8 cellular contexts compared by ENCODE assay signal in the genomic region with DNA sequence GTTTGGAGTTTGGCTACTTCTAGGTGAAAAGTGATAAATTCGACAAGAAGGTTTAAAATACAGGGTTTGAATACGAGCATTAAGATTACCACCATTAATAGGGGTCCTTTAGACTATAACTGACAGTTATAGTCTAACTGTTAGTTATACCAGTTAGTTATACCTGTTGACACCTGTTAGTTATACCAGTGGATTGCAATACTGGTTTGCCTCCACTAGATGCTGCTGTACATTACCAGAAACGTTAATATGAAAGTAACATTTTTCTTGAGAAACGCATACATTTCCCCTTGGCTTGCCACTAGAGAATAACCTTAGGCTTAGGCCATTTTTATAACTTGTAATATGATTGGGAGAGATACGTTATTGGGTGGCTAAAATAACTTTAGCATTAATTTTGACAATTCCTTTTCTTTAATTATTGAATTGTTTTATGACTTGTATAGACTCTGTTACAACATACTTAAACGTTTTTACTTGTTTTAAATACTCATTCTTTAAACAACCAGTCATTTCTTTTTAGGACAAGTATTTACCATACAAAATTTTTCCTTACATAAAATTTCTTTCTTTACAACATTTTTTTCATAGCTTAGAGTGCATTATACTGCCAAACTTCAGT.
DNase-seq lines count a peak whose midpoint lies in the region; ATAC-seq, FAIRE-seq and TF ChIP-seq lines count a peak whose summit lies in the region.

No MANE protein-coding gene starts in this region.

- no peak overlapping the region for H2BK5ac ChIP-seq in mesendoderm (ENCODE audit: low read length)

- H3K4me2 ChIP-seq in mesendoderm (ENCODE audit: low read length): no peak overlapping the region

- no peak overlapping the region for H3K23ac ChIP-seq in mesendoderm (ENCODE audit: low read length)

- H2BK15ac ChIP-seq in mesendoderm (replicated peaks; ENCODE audit: low read depth): no peak overlapping the region

- ATAC-seq in GM21447 (IDR thresholded peaks at IDR 0.05; ENCODE audit: unreplicated experiment) (peak; percentile 68), WTC11 (peak; percentile 51; the same call in 1 of the 2 replicates), left ventricle myocardium superior (no peak)
- ATAC-seq in activated naive CD8-positive, alpha-beta T cell treated with anti-CD3 and anti-CD28 coated beads, Interleukin-2, amount 50 U/mL, for 24 hours: no peak

- H3K27me3 ChIP-seq in mesendoderm (ENCODE audit: insufficient read depth, low read length, poor library complexity): no peaks in the 10 kb centered on the region

- peaks cover 35% of the 10 kb centered on the region for H3K36me3 Mint-ChIP-seq in WTC11
- no peaks in the 10 kb centered on the region for H3K36me3 Mint-ChIP-seq in activated naive CD8-positive, alpha-beta T cell treated with anti-CD3 and anti-CD28 coated beads, Interleukin-2, amount 50 U/mL, for 24 hours (ENCODE audit: low read depth)

- H3K79me1 ChIP-seq in mesendoderm (ENCODE audit: low read length): no peaks in the 10 kb centered on the region

- no peak overlapping the region for H3K4ac ChIP-seq in mesendoderm (ENCODE audit: low read depth, low read length)

- intact Hi-C loops in left ventricle myocardium superior (cut with micrococcal nuclease): no loop called here

- no peaks in the 10 kb centered on the region for H3K4me1 ChIP-seq in mesendoderm (ENCODE audit: control insufficient read depth, low read depth, low read length)

- no peak overlapping the region for H2AK5ac ChIP-seq in mesendoderm (ENCODE audit: low read length)

- peaks cover 50% of the 10 kb centered on the region for H3K9me3 Mint-ChIP-seq in WTC11
- H3K9me3 Mint-ChIP-seq in activated naive CD8-positive, alpha-beta T cell treated with anti-CD3 and anti-CD28 coated beads, Interleukin-2, amount 50 U/mL, for 24 hours: peaks cover 27% of the 10 kb centered on the region

- no peak overlapping the region for H3K56ac ChIP-seq in mesendoderm (ENCODE audit: low read length)

- H3K18ac ChIP-seq in mesendoderm (ENCODE audit: low read length): no peak overlapping the region

- H3K79me2 ChIP-seq in mesendoderm (ENCODE audit: control insufficient read depth, insufficient read depth, low read length): no peaks in the 10 kb centered on the region

- H3K9ac ChIP-seq in mesendoderm (ENCODE audit: low read length): no peak overlapping the region

- no peak overlapping the region for H3K4me3 ChIP-seq in mesendoderm (ENCODE audit: low read length)

- H3K4me3 Mint-ChIP-seq in WTC11: no peak overlapping the region
- no peak overlapping the region for H3K4me3 Mint-ChIP-seq in activated naive CD8-positive, alpha-beta T cell treated with anti-CD3 and anti-CD28 coated beads, Interleukin-2, amount 50 U/mL, for 24 hours

- H3K27ac ChIP-seq in mesendoderm (ENCODE audit: low read depth, low read length): no peak overlapping the region

- TF ChIP-seq CTCF in WTC11 (IDR thresholded peaks at IDR 0.05): peak; percentile 56

- no peak overlapping the region for H4K5ac ChIP-seq in mesendoderm (ENCODE audit: low read length)

- H4K8ac ChIP-seq in mesendoderm (ENCODE audit: low read depth, low read length): no peak overlapping the region

- H3K36me3 ChIP-seq in mesendoderm (ENCODE audit: control insufficient read depth, insufficient read depth, low read length): no peaks in the 10 kb centered on the region

- H3K27me3 Mint-ChIP-seq in WTC11 (ENCODE audit: low read depth): peaks cover 6% of the 10 kb centered on the region
- H3K27me3 Mint-ChIP-seq in activated naive CD8-positive, alpha-beta T cell treated with anti-CD3 and anti-CD28 coated beads, Interleukin-2, amount 50 U/mL, for 24 hours: no peaks in the 10 kb centered on the region

- WGBS in mesendoderm (ENCODE audit: extremely low coverage, insufficient coverage, low lambda C conversion rate): no CpG with 5 or more reads among the region's 6 CpGs

- POLR2A ChIA-PET in WTC11 (lab: Charles Lee): no interaction called here

- no peak overlapping the region for H3K27ac Mint-ChIP-seq in WTC11
- no peak overlapping the region for H3K27ac Mint-ChIP-seq in activated naive CD8-positive, alpha-beta T cell treated with anti-CD3 and anti-CD28 coated beads, Interleukin-2, amount 50 U/mL, for 24 hours

- H3K4me1 Mint-ChIP-seq in WTC11: no peaks in the 10 kb centered on the region
- H3K4me1 Mint-ChIP-seq in activated naive CD8-positive, alpha-beta T cell treated with anti-CD3 and anti-CD28 coated beads, Interleukin-2, amount 50 U/mL, for 24 hours: no peaks in the 10 kb centered on the region

- CTCF ChIA-PET in WTC11 (lab: Charles Lee): no interaction called here

- DNase-seq in HTR-8/SVneo (ENCODE audit: insufficient read length, low spot score) (peak; percentile 9), WTC11 (ENCODE audit: low spot score) (no peak), mesendoderm (peak; percentile 30), left ventricle myocardium superior (no peak)
- DNase-seq in activated naive CD8-positive, alpha-beta T cell treated with anti-CD3 and anti-CD28 coated beads, Interleukin-2, amount 50 U/mL, for 24 hours: no peak
- no peak for DNase-seq in activated CD8-positive, alpha-beta memory T cell treated with anti-CD3 and anti-CD28 coated beads, Interleukin-2, amount 50 U/mL, for 4 hours

- no peak overlapping the region for H2BK120ac ChIP-seq in mesendoderm (ENCODE audit: low read depth, low read length)

- peak; percentile 23 for FAIRE-seq in G401.6 (lab: Jason Lieb, UNC)
- FAIRE-seq in HTR-8/SVneo (lab: Jason Lieb, UNC): no peak

TF ChIP-seq in WTC11, 78 proteins besides CTCF, POLR2A, EP300 and RAD21:
- no peak for TF ChIP-seq MXD4 (CRISPR knock-in tag; IDR thresholded peaks at IDR 0.05; ENCODE audit: borderline replicate concordance)
- no peak for TF ChIP-seq NFATC4 (CRISPR knock-in tag; IDR thresholded peaks at IDR 0.05)
- no peak for TF ChIP-seq JUN (CRISPR knock-in tag; IDR thresholded peaks at IDR 0.05)
- no peak for TF ChIP-seq TCF7 (CRISPR knock-in tag; IDR thresholded peaks at IDR 0.05; ENCODE audit: low read depth)
- TF ChIP-seq, protein P1, sequence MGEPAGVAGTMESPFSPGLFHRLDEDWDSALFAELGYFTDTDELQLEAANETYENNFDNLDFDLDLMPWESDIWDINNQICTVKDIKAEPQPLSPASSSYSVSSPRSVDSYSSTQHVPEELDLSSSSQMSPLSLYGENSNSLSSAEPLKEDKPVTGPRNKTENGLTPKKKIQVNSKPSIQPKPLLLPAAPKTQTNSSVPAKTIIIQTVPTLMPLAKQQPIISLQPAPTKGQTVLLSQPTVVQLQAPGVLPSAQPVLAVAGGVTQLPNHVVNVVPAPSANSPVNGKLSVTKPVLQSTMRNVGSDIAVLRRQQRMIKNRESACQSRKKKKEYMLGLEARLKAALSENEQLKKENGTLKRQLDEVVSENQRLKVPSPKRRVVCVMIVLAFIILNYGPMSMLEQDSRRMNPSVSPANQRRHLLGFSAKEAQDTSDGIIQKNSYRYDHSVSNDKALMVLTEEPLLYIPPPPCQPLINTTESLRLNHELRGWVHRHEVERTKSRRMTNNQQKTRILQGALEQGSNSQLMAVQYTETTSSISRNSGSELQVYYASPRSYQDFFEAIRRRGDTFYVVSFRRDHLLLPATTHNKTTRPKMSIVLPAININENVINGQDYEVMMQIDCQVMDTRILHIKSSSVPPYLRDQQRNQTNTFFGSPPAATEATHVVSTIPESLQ (CRISPR knock-in tag; IDR thresholded peaks at IDR 0.05): no peak
- no peak for TF ChIP-seq FOXK1 (CRISPR knock-in tag; IDR thresholded peaks at IDR 0.05)
- no peak for TF ChIP-seq CREB1 (CRISPR knock-in tag; IDR thresholded peaks at IDR 0.05)
- TF ChIP-seq, protein P2, sequence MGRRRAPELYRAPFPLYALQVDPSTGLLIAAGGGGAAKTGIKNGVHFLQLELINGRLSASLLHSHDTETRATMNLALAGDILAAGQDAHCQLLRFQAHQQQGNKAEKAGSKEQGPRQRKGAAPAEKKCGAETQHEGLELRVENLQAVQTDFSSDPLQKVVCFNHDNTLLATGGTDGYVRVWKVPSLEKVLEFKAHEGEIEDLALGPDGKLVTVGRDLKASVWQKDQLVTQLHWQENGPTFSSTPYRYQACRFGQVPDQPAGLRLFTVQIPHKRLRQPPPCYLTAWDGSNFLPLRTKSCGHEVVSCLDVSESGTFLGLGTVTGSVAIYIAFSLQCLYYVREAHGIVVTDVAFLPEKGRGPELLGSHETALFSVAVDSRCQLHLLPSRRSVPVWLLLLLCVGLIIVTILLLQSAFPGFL (CRISPR knock-in tag; IDR thresholded peaks at IDR 0.05; ENCODE audit: borderline replicate concordance): no peak
- TF ChIP-seq PRRX2 (CRISPR knock-in tag; IDR thresholded peaks at IDR 0.05): no peak
- TF ChIP-seq, protein P3, sequence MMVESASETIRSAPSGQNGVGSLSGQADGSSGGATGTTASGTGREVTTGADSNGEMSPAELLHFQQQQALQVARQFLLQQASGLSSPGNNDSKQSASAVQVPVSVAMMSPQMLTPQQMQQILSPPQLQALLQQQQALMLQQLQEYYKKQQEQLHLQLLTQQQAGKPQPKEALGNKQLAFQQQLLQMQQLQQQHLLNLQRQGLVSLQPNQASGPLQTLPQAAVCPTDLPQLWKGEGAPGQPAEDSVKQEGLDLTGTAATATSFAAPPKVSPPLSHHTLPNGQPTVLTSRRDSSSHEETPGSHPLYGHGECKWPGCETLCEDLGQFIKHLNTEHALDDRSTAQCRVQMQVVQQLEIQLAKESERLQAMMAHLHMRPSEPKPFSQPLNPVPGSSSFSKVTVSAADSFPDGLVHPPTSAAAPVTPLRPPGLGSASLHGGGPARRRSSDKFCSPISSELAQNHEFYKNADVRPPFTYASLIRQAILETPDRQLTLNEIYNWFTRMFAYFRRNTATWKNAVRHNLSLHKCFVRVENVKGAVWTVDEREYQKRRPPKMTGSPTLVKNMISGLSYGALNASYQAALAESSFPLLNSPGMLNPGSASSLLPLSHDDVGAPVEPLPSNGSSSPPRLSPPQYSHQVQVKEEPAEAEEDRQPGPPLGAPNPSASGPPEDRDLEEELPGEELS (CRISPR knock-in tag; IDR thresholded peaks at IDR 0.05): no peak
- no peak for TF ChIP-seq ZNF219 (CRISPR knock-in tag; IDR thresholded peaks at IDR 0.05; ENCODE audit: borderline replicate concordance)
- TF ChIP-seq, protein P4, sequence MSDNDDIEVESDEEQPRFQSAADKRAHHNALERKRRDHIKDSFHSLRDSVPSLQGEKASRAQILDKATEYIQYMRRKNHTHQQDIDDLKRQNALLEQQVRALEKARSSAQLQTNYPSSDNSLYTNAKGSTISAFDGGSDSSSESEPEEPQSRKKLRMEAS (CRISPR knock-in tag; IDR thresholded peaks at IDR 0.05): no peak
- TF ChIP-seq ETV6 (CRISPR knock-in tag; IDR thresholded peaks at IDR 0.05): no peak

Comparison
In these comparisons a context has a peak if more than half of its experiments do, and no peak if none do; other contexts are left out.
1. ATAC-seq: peak in GM21447 (single experiment) and WTC11 (single experiment); none in activated naive CD8-positive, alpha-beta T cell treated with anti-CD3 and anti-CD28 coated beads, Interleukin-2, amount 50 U/mL, for 24 hours (single experiment) and left ventricle myocardium superior (single experiment).
2. DNase-seq: peak in HTR-8/SVneo (single experiment) and mesendoderm (single experiment); none in WTC11 (single experiment), activated naive CD8-positive, alpha-beta T cell treated with anti-CD3 and anti-CD28 coated beads, Interleukin-2, amount 50 U/mL, for 24 hours (single experiment), activated CD8-positive, alpha-beta memory T cell treated with anti-CD3 and anti-CD28 coated beads, Interleukin-2, amount 50 U/mL, for 4 hours (single experiment) and left ventricle myocardium superior (single experiment).